Comparison of ENCODE assay signal across 9 cellular contexts in the genomic region with DNA sequence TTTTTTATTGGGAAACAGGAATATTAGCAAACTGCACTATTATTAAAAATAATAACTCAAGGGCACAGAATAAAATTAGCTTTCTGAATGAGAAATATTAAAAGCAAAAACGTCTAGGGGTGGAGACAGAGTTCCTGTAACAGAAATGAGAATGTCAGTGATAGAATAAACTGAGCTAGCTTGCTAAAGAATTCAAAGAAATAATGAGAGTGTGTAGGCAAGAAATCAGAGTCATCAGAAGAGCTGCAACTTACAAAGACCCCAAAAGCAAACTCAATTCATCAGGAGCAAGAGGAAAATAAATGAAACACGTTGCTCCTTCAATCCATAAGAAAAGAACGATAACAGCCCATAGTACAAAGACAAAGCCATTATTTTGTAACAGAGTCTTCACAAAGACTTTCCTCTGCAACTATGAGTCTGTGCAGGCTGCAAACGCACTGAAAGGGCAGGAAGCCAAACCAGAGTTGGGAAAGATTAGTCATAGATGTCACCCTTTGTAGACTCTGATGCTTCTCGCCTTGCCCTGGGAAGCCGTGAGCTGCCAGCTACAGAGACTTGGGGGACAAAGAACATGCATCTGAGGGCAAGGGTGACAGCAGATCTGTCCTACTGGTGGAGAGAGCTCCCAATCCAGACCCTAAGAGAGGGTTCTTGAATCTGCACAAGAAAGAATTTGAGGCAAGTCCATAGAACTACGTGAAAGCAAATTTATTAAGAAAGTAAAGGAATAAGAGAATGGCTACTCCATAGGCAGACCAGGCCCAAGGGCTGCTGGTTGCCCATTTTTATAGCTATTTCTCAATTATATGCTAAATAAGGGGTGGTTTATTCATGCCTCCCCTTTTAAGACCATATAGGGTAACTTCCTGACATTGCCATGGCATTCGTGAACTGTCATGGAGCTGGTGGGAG. TPM values are rescaled to one million over a fixed set of nuclear protein-coding genes. Genes with fewer than 3 reads are reported as not detected.
DNase-seq lines count a peak whose midpoint lies in the region; ATAC-seq and TF ChIP-seq lines count a peak whose summit lies in the region.
"Had no signal": no experiment of that assay in that cellular context is flagged by ENCODE, and none has a peak within 500 bp of the region (broad histone marks: within the 10 kb centered on the region; RNA-seq: fewer than 3 reads in every experiment).

No MANE protein-coding gene starts in this region.

- no peak overlapping the region for H3K9ac ChIP-seq in colonic mucosa (ENCODE audit: low read depth in 2 of 2, low read length in 2 of 2)

- H3K27ac ChIP-seq in colonic mucosa: no peak overlapping the region
- H3K27ac ChIP-seq: VCaP had no signal

- ATAC-seq in Right ventricle myocardium inferior (peak; percentile 85), mucosa of descending colon (peak; percentile 49), HG03280 (IDR thresholded peaks at IDR 0.05; ENCODE audit: unreplicated experiment) (no peak), GM18858 (IDR thresholded peaks at IDR 0.05; ENCODE audit: unreplicated experiment) (no peak), GM18498 (IDR thresholded peaks at IDR 0.05; ENCODE audit: unreplicated experiment) (no peak)

- H3K4me3 ChIP-seq in colonic mucosa (no peak overlapping the region), mucosa of descending colon (no peak overlapping the region)

- no peaks in the 10 kb centered on the region for H3K4me1 ChIP-seq in colonic mucosa
- H3K4me1 ChIP-seq in mucosa of descending colon (ENCODE audit: low read depth): no peaks in the 10 kb centered on the region

- TF ChIP-seq CTCF in colonic mucosa (IDR thresholded peaks at IDR 0.05) (no peak), mucosa of descending colon (IDR thresholded peaks at IDR 0.05) (no peak)

- H3K9me3 ChIP-seq in colonic mucosa: no peaks in the 10 kb centered on the region
- no peaks in the 10 kb centered on the region for H3K9me3 ChIP-seq in mucosa of descending colon

- DNase-seq in Right ventricle myocardium inferior (ENCODE audit: missing footprints) (no peak), cardiac septum (ENCODE audit: low spot score) (no peak), colonic mucosa (peak; percentile 42), mucosa of descending colon (peak in 1 of 3 donors; percentile 47), NCI-H1105 treated with DMSO at 0.1 percent for 48 hours (lab: John Stamatoyannopoulos, UW) (no peak)

- H3K36me3 ChIP-seq in colonic mucosa (no peaks in the 10 kb centered on the region), mucosa of descending colon (ENCODE audit: low read depth) (no peaks in the 10 kb centered on the region)

- intact Hi-C loops in Right ventricle myocardium inferior (cut with DNase I) (no loop called here), cardiac septum (cut with DNase I) (no loop called here), colonic mucosa (cut with DNase I) (no loop called here), mucosa of descending colon (cut with DNase I, micrococcal nuclease) (no loop called here)

- H3K27me3 ChIP-seq in colonic mucosa: no peaks in the 10 kb centered on the region

RNA-seq across cellular contexts. Expression of a gene that starts 40.8 kb away (rescaled TPM):
- 1.1 TPM for total RNA-seq in Right ventricle myocardium inferior
- total RNA-seq in cardiac septum: 0.16 TPM
- under 1 TPM; 0.32 to 0.58 TPM for total RNA-seq in colonic mucosa
- total RNA-seq in mucosa of descending colon: 1 to 10 TPM in 2 of 3 donors, under 1 TPM in 1; 0.35 to 4.8 (median 1.5) TPM

Comparison
In these comparisons a context has a peak if more than half of its experiments do, and no peak if none do; other contexts are left out.
1. ATAC-seq: peak in Right ventricle myocardium inferior (single experiment) and mucosa of descending colon (single experiment); none in HG03280 (single experiment), GM18858 (single experiment) and GM18498 (single experiment).